In genomic region chr1:236064674-236065508, GRCh38 we compare ENCODE assay signal across 9 cellular contexts. TPM values are rescaled to one million over a fixed set of nuclear protein-coding genes. Genes with fewer than 3 reads are reported as not detected.
A peak's percentile ranks its signal among the peaks of the same experiment; 100 is the strongest.
DNase-seq lines count a peak whose midpoint lies in the region; ATAC-seq, FAIRE-seq and TF ChIP-seq lines count a peak whose summit lies in the region.
"Had no signal": no experiment of that assay in that cellular context is flagged by ENCODE, and none has a peak within 500 bp of the region (broad histone marks: within the 10 kb centered on the region; RNA-seq: fewer than 3 reads in every experiment).

Gene NID1, minus strand, starts transcription at chr1:236065090. Its CDS starts 11 bp downstream, at chr1:236065079.

- FAIRE-seq in D721Med (lab: Jason Lieb, UNC) = no peak
- FAIRE-seq: TTC549 had no signal

- H3K9me3 ChIP-seq in RWPE2 (ENCODE audit: severe bottlenecking) (no peaks in the 10 kb centered on the region), right atrium auricular region (peaks cover 0 to 2% of the 10 kb centered on the region in 2 donors)

- H3K36me3 ChIP-seq in H7 (replicated peaks; ENCODE audit: control insufficient read depth, insufficient read depth, low read length) (no peaks in the 10 kb centered on the region), RWPE2 (ENCODE audit: low read depth) (no peaks in the 10 kb centered on the region), right atrium auricular region (peaks cover 23% of the 10 kb centered on the region)

- H3K4me3 ChIP-seq in H7 (ENCODE audit: insufficient read depth, low read depth, low read length) (peak within 1 kb of the TSS; percentile 84), RWPE2 (ENCODE audit: severe bottlenecking) (peak within 1 kb of the TSS; percentile 62), right atrium auricular region (peak within 1 kb of the TSS; percentile 90 to 97)

- peak; percentile 76 for ATAC-seq in RWPE2 (ENCODE audit: low read depth)
- no peak for ATAC-seq in GM18505 (IDR thresholded peaks at IDR 0.05; ENCODE audit: unreplicated experiment)
- ATAC-seq in GM19324 (IDR thresholded peaks at IDR 0.05; ENCODE audit: low FRiP score, unreplicated experiment) = no peak

- DNase-seq in D721Med (ENCODE audit: insufficient read length, low spot score) = peak; percentile 61
- DNase-seq in H7 = peak; percentile 98
- DNase-seq in RWPE2 (ENCODE audit: low spot score) = no peak
- peak; percentile 88 for DNase-seq in astrocyte of the hippocampus (ENCODE audit: low read depth, low spot score)
- peak; percentile 91 for DNase-seq in right atrium auricular region (ENCODE audit: low spot score)
- DNase-seq in posterior cingulate gyrus = peak in 6 of 10 donors; percentile 12 to 86 (median 34)

- H3K27me3 ChIP-seq in H7 (ENCODE audit: control insufficient read depth, insufficient read depth, low read length) (peaks cover 31% of the 10 kb centered on the region), RWPE2 (ENCODE audit: insufficient read depth, poor library complexity, severe bottlenecking) (no peaks in the 10 kb centered on the region), right atrium auricular region (no peaks in the 10 kb centered on the region)

- TF ChIP-seq POLR2A in GM18505 (IDR thresholded peaks at IDR 0.05; ENCODE audit: borderline replicate concordance, extremely low read depth, insufficient read depth, insufficient read length) = no peak

- intact Hi-C loops in posterior cingulate gyrus (cut with DNase I) = no loop called here

- H3K4me1 ChIP-seq in RWPE2 (ENCODE audit: insufficient read depth, poor library complexity, severe bottlenecking) (no peaks in the 10 kb centered on the region), right atrium auricular region (peaks cover 0 to 60% of the 10 kb centered on the region in 2 donors)

- TF ChIP-seq CTCF in D721Med (IDR thresholded peaks at IDR 0.05; ENCODE audit: insufficient read depth, missing control alignments) (no peak), RWPE2 (IDR thresholded peaks at IDR 0.05; ENCODE audit: poor library complexity, severe bottlenecking) (no peak), right atrium auricular region (IDR thresholded peaks at IDR 0.05) (peak; percentile 33 to 64)

- H3K27ac ChIP-seq in RWPE2 (ENCODE audit: poor library complexity, severe bottlenecking) (peak within 1 kb of the TSS; percentile 27), right atrium auricular region (peak within 1 kb of the TSS; percentile 99)

RNA-seq across cellular contexts. Expression of gene NID1, which starts in this region (rescaled TPM):
- total RNA-seq in H7 (2014; rRNA removed; shearing (Covaris generic)) = 12.9 and 16.4 TPM in 2 replicates
- total RNA-seq in right atrium auricular region = 100 to 1,000 TPM in 1 of 2 donors, 10 to 100 TPM in 1; 95.1 to 112 TPM

Comparison
In these comparisons a context has a peak if more than half of its experiments do, and no peak if none do; other contexts are left out.
1. CTCF ChIP-seq: peak in right atrium auricular region (2 of 2); none in D721Med (single experiment) and RWPE2 (single experiment).
2. Peak in every context shown above with its lines, with median percentiles within 50 percentile points of each other: H3K4me3 ChIP-seq.